ENCODE assay signal across 8 cellular contexts in genomic region chr2:201132518-201132917, GRCh38. TPM values are rescaled to one million over a fixed set of nuclear protein-coding genes. Genes with fewer than 3 reads are reported as not detected.
DNase-seq lines count a peak whose midpoint lies in the region; ATAC-seq and TF ChIP-seq lines count a peak whose summit lies in the region.

No MANE protein-coding gene starts in this region.

- H3K36me3 Mint-ChIP-seq in HFFc6 (ENCODE audit: low read depth) (peaks cover 53% of the 10 kb centered on the region), neural crest cell (ENCODE audit: low read depth) (peaks cover 5% of the 10 kb centered on the region)
- peaks cover 74% of the 10 kb centered on the region for H3K36me3 Mint-ChIP-seq in activated CD4-positive, alpha-beta memory T cell treated with anti-CD3 and anti-CD28 coated beads for 36 hours

- peak overlapping the region; percentile 34 for H3K4me3 Mint-ChIP-seq in HFFc6
- peak overlapping the region; percentile 92 for H3K4me3 Mint-ChIP-seq in activated CD4-positive, alpha-beta memory T cell treated with anti-CD3 and anti-CD28 coated beads for 36 hours
- H3K4me3 Mint-ChIP-seq in neural crest cell, result no peak overlapping the region

- H3K4me1 Mint-ChIP-seq in HFFc6 (ENCODE audit: low read depth), result peaks cover 87% of the 10 kb centered on the region
- peaks cover 54% of the 10 kb centered on the region for H3K4me1 Mint-ChIP-seq in activated CD4-positive, alpha-beta memory T cell treated with anti-CD3 and anti-CD28 coated beads for 36 hours (ENCODE audit: low read depth)
- peaks cover 6% of the 10 kb centered on the region for H3K4me1 Mint-ChIP-seq in neural crest cell

- H3K27me3 Mint-ChIP-seq in HFFc6 (ENCODE audit: insufficient read depth) (peaks cover 6% of the 10 kb centered on the region), neural crest cell (ENCODE audit: low read depth) (peaks cover 2% of the 10 kb centered on the region)
- no peaks in the 10 kb centered on the region for H3K27me3 Mint-ChIP-seq in activated CD4-positive, alpha-beta memory T cell treated with anti-CD3 and anti-CD28 coated beads for 36 hours

- no peak for TF ChIP-seq CTCF in HFFc6 (IDR thresholded peaks at IDR 0.05)
- TF ChIP-seq CTCF in neural crest cell (conservative IDR thresholded peaks at IDR 0.05), result no peak

- intact Hi-C loops in activated CD4-positive, alpha-beta memory T cell treated with anti-CD3 and anti-CD28 coated beads for 36 hours (cut with micrococcal nuclease), result loop anchor here (1.0 kb wide), 1 partner anchor 19 kb away; no protein-coding TSS in a partner anchor

- peak overlapping the region; percentile 66 for H3K27ac Mint-ChIP-seq in HFFc6
- peak overlapping the region; percentile 94 for H3K27ac Mint-ChIP-seq in activated CD4-positive, alpha-beta memory T cell treated with anti-CD3 and anti-CD28 coated beads for 36 hours
- peak overlapping the region; percentile 29 for H3K27ac Mint-ChIP-seq in neural crest cell (ENCODE audit: unreplicated experiment)

- POLR2A ChIA-PET in activated CD4-positive, alpha-beta memory T cell treated with anti-CD3 and anti-CD28 coated beads for 36 hours (lab: Charles Lee), result interaction anchor here (1.0 to 5.7 kb wide), 6 partner anchors 18 to 269 kb away, joined by 3 to 44 read pairs (median 4); partner anchors contain the start of genes CASP10, CASP8 and CLK1

- ATAC-seq in GM18498 (IDR thresholded peaks at IDR 0.05; ENCODE audit: unreplicated experiment) (peak; percentile 35), HG02885 (IDR thresholded peaks at IDR 0.05; ENCODE audit: poor library complexity, unreplicated experiment) (no peak)

- H3K9me3 Mint-ChIP-seq in HFFc6 (no peaks in the 10 kb centered on the region), neural crest cell (no peaks in the 10 kb centered on the region)
- H3K9me3 Mint-ChIP-seq in activated CD4-positive, alpha-beta memory T cell treated with anti-CD3 and anti-CD28 coated beads for 36 hours, result no peaks in the 10 kb centered on the region

- no peak for DNase-seq in HFFc6
- no peak for DNase-seq in activated CD4-positive, alpha-beta memory T cell treated with anti-CD3 and anti-CD28 coated beads for 36 hours
- DNase-seq in neural crest cell (ENCODE audit: low read depth, low spot score), result no peak
- no peak for DNase-seq in COR-L47 (lab: John Stamatoyannopoulos, UW)
- DNase-seq in DMS153 treated with DMSO at 0.1 percent for 48 hours (lab: John Stamatoyannopoulos, UW; ENCODE audit: unreplicated experiment), result no peak
- no peak for DNase-seq in occipital lobe (lab: John Stamatoyannopoulos, UW)

- CTCF ChIA-PET in activated CD4-positive, alpha-beta memory T cell treated with anti-CD3 and anti-CD28 coated beads for 36 hours (lab: Charles Lee), result interaction anchor here (0.7 to 3.1 kb wide), 5 partner anchors 10 to 269 kb away, joined by 3 to 14 read pairs (median 5); partner anchors contain the start of gene CLK1

RNA-seq across cellular contexts. Expression of gene CFLAR, which starts 16.6 kb away (rescaled TPM):
- 10 to 100 TPM; 56.0 to 65.1 (median 59.1) TPM for total RNA-seq in HFFc6 (2021; fragmentation: NEBNext Ultra II Directional; extraction: Animal tissue kit (Norgen Biotek cat#: 25700))
- 100 to 1,000 TPM; 325 to 343 TPM for total RNA-seq in activated CD4-positive, alpha-beta memory T cell treated with anti-CD3 and anti-CD28 coated beads for 36 hours
- 14.4 and 16.7 TPM in 2 replicates for total RNA-seq in neural crest cell
- 35.1 TPM for total RNA-seq in occipital lobe

RNA-seq across cellular contexts. Expression of gene CASP10, which starts 50.4 kb away (rescaled TPM):
- 1 to 10 TPM in 4 of 6 experiments, under 1 TPM in 2; 0.36 to 1.9 (median 1.6) TPM for total RNA-seq in HFFc6 (2021; fragmentation: NEBNext Ultra II Directional; extraction: Animal tissue kit (Norgen Biotek cat#: 25700))
- 10 to 100 TPM; 15.9 to 16.7 TPM for total RNA-seq in activated CD4-positive, alpha-beta memory T cell treated with anti-CD3 and anti-CD28 coated beads for 36 hours
- not detected in 2 replicates for total RNA-seq in neural crest cell
- total RNA-seq in occipital lobe, result 2.0 TPM

Comparison
In these comparisons a context has a peak if more than half of its experiments do, and no peak if none do; other contexts are left out.
1. H3K27ac Mint-ChIP-seq: peak in every context shown above with its lines; median percentile 94 in activated CD4-positive, alpha-beta memory T cell treated with anti-CD3 and anti-CD28 coated beads for 36 hours; 66 in HFFc6; 29 in neural crest cell.